In the genomic region with DNA sequence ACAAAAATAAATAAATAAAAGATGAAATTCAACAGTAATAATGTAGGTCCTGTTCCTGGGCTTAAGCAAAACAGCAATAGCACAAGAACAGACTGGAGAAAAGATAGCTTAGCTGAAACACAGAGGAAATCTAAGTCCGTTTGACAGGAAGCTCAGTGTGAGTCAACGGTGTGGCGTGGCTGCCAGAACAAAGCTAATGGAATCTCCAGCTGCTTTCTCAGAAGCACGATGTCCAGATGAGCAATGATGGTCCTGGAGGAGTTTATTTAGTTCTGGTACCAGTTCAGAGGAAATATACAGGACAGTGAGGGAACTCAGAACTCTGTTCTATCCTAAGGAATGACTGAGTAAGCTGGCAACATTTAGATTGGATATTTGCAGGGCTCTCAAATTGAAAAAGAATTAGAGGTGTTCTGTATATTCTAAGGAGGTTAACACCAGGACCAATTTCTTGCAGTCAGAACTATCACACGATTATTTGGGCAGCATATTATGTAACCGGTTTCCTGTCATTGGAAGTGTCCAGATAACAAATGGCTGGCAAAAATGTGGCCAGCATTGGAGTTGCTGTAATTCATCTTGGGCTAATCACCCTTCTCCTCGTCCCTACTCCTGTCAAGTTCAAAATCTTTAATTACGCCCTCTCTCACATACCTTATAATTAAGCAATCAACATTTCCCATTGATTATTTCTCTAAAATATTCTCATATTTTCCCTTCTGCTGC, we compare ENCODE assay signal across 8 cellular contexts. TPM values are rescaled to one million over a fixed set of nuclear protein-coding genes. Genes with fewer than 3 reads are reported as not detected.
DNase-seq lines count a peak whose midpoint lies in the region; ATAC-seq, FAIRE-seq and TF ChIP-seq lines count a peak whose summit lies in the region.

No MANE protein-coding gene starts in this region.

- peak; percentile 88 for FAIRE-seq in GM12891 (lab: Jason Lieb, UNC)

- H3K9me3 ChIP-seq in esophagus muscularis mucosa (no peaks in the 10 kb centered on the region), sigmoid colon (no peaks in the 10 kb centered on the region)

- H3K4me1 ChIP-seq in esophagus muscularis mucosa (peaks cover 54 to 60% (median 59%) of the 10 kb centered on the region in 4 donors), sigmoid colon (peaks cover 0 to 55% (median 46%) of the 10 kb centered on the region in 4 donors)

- DNase-seq in GM12891 (ENCODE audit: insufficient read length, low spot score) (no peak), RWPE1 (ENCODE audit: low spot score) (no peak), esophagus muscularis mucosa (ENCODE audit: extremely low spot score) (no peak), sigmoid colon (peak; percentile 86), NCI-H2227 treated with DMSO at 0.1 percent for 48 hours (lab: John Stamatoyannopoulos, UW) (no peak), NCI-H1105 treated with DMSO at 0.1 percent for 48 hours (lab: John Stamatoyannopoulos, UW) (no peak)

- intact Hi-C loops in esophagus muscularis mucosa (cut with DNase I) (no loop called here), sigmoid colon (cut with DNase I) (no loop called here)

- TF ChIP-seq EP300 in esophagus muscularis mucosa (IDR thresholded peaks at IDR 0.05) (peak; percentile 3), sigmoid colon (IDR thresholded peaks at IDR 0.05) (peak in 2 of 4 donors; percentile 56 to 65)

- TF ChIP-seq POLR2A in GM12891 (IDR thresholded peaks at IDR 0.05; ENCODE audit: low read depth, low read length) (no peak), esophagus muscularis mucosa (IDR thresholded peaks at IDR 0.05; ENCODE audit: low read depth) (no peak), sigmoid colon (IDR thresholded peaks at IDR 0.05) (no peak)

- POLR2A ChIA-PET in RWPE1 (lab: Yijun Ruan, JAX; ENCODE audit: low non-redundant PET): no interaction called here

- H3K27ac ChIP-seq in RWPE1 (peak overlapping the region; percentile 93), esophagus muscularis mucosa (replicated peaks in 1 of 4) (peak overlapping the region; percentile 81 to 86 (median 84)), sigmoid colon (peak overlapping the region; percentile 76 to 83 (median 81))

- H3K27me3 ChIP-seq in esophagus muscularis mucosa (no peaks in the 10 kb centered on the region), sigmoid colon (no peaks in the 10 kb centered on the region)

- H3K36me3 ChIP-seq in esophagus muscularis mucosa (no peaks in the 10 kb centered on the region), sigmoid colon (no peaks in the 10 kb centered on the region)

- no peak for ATAC-seq in GM19328 (IDR thresholded peaks at IDR 0.05; ENCODE audit: unreplicated experiment)
- no peak for ATAC-seq in GM21737 (IDR thresholded peaks at IDR 0.05; ENCODE audit: unreplicated experiment)

- no peak overlapping the region for H3K4me3 ChIP-seq in esophagus muscularis mucosa
- H3K4me3 ChIP-seq in sigmoid colon: no peak overlapping the region

- CTCF ChIA-PET in RWPE1 (lab: Yijun Ruan, JAX): no interaction called here

- WGBS in esophagus muscularis mucosa: 32% methylated on average over 8 of the region's 8 CpGs
- 41 to 66% methylated on average over 8 of the region's 8 CpGs for WGBS in sigmoid colon, 2 donors

- no peak for TF ChIP-seq CTCF in RWPE1 (conservative IDR thresholded peaks at IDR 0.05; ENCODE audit: low read depth)
- no peak for TF ChIP-seq CTCF in esophagus muscularis mucosa (IDR thresholded peaks at IDR 0.05)
- no peak for TF ChIP-seq CTCF in sigmoid colon (IDR thresholded peaks at IDR 0.05)

TF ChIP-seq in GM12891, 5 proteins besides CTCF, POLR2A, EP300 and RAD21:
- TF ChIP-seq TAF1 (IDR thresholded peaks at IDR 0.05; ENCODE audit: low read depth, low read length) (no peak), SPI1 (IDR thresholded peaks at IDR 0.05; ENCODE audit: low read depth, low read length) (no peak), PAX5 (IDR thresholded peaks at IDR 0.05; ENCODE audit: insufficient read depth, low read length, severe bottlenecking) (no peak), POLR2AphosphoS5 (IDR thresholded peaks at IDR 0.05; ENCODE audit: low read depth, low read length) (no peak), POU2F2 (IDR thresholded peaks at IDR 0.05; ENCODE audit: low read depth, low read length) (no peak)
TF ChIP-seq in GM12891: peak in this region for 0.

RNA-seq across cellular contexts. Expression of a gene that starts 12.7 kb away (rescaled TPM):
- polyA plus RNA-seq in GM12891 (2012; ENCODE audit: low read depth, missing spikeins): 0.71 TPM
- total RNA-seq in esophagus muscularis mucosa (1 to 10 TPM; 3.9 to 7.3 (median 5.2) TPM), sigmoid colon (1 to 10 TPM; 2.0 to 5.5 (median 4.1) TPM)
- polyA plus RNA-seq in sigmoid colon: 1 to 10 TPM in 1 of 3 donors, under 1 TPM in 2; 0.46 to 2.5 (median 0.60) TPM

RNA-seq across cellular contexts. Expression of a gene that starts 24.5 kb away (rescaled TPM):
- polyA plus RNA-seq in GM12891 (2012; ENCODE audit: low read depth, missing spikeins): 62.9 TPM
- total RNA-seq in esophagus muscularis mucosa: 10 to 100 TPM; 18.3 to 29.9 (median 24.9) TPM
- 10 to 100 TPM; 18.2 to 38.8 (median 19.2) TPM for total RNA-seq in sigmoid colon
- 10 to 100 TPM; 19.7 to 47.5 (median 24.0) TPM for polyA plus RNA-seq in sigmoid colon
